1 cellular context compared by ENCODE assay signal in genomic region chr1:45011837-45012638, GRCh38.
TF ChIP-seq lines count a peak whose summit lies in the region.

TSS of gene UROD (plus strand) at chr1:45012254. CDS start at chr1:45012266, 12 bp downstream.

TF ChIP-seq in WTC11, 78 proteins besides CTCF, POLR2A, EP300 and RAD21 (continued from another document):
- TF ChIP-seq USF2 (CRISPR knock-in tag; IDR thresholded peaks at IDR 0.05) (peak; percentile 97), SP1 (CRISPR knock-in tag; conservative IDR thresholded peaks at IDR 0.05) (peak; percentile 91), CBFB (CRISPR knock-in tag; IDR thresholded peaks at IDR 0.05; ENCODE audit: low read depth) (no peak), FOXJ3 (CRISPR knock-in tag; IDR thresholded peaks at IDR 0.05; ENCODE audit: borderline replicate concordance) (no peak), FOXK1 (CRISPR knock-in tag; IDR thresholded peaks at IDR 0.05) (peak; percentile 70; the same call in 1 of the 2 replicates), USF1 (CRISPR knock-in tag; IDR thresholded peaks at IDR 0.05) (peak; percentile 97)
